ENCODE assay signal across 8 cellular contexts in the genomic region with DNA sequence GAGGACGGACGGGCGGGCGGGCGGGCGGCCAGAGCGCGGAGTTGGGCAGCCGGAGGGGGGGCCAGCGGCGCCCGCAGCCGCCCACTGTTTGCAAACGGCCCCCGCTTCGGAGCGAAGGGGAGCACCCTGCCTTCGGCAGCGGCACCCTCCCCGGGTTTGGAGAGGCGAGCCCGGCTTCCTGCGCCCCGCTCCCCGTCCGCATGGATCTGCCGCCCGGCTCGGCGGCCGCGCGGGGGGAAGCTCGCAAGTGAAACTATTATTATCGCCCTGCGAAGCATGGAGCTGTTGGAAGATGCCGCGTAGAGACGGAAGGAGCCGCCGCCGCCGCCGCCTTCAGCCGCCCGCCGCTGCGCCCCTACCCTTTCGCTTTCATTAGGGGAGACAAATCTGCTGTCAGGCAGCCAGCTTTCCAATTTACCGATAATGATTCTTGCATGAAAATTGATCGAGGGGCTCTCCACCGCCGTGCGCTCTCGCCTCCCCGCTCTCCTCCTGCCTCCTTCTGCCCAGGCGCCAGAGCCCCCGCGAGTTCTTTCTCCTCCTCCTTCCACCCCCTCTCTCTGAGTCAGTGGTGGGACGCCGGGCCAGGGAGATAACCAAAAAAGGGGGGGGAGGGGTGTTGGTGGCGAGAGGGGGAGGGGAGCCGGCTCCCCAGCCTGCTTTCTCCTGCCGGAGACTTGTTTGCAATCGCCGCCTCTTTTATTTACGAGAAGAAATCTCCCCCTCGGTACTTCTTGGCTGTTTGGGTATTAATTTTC. TPM values are rescaled to one million over a fixed set of nuclear protein-coding genes. Genes with fewer than 3 reads are reported as not detected.
A peak's percentile ranks its signal among the peaks of the same experiment; 100 is the strongest.
DNase-seq lines count a peak whose midpoint lies in the region; ATAC-seq and TF ChIP-seq lines count a peak whose summit lies in the region.

No MANE protein-coding gene starts in this region.

- H3K9ac ChIP-seq in HUES48 (ENCODE audit: low read depth, low read length) (no peak overlapping the region), skeletal muscle satellite cell (ENCODE audit: low read depth, low read length) (peak overlapping the region; percentile 83)

- H3K4me1 Mint-ChIP-seq in CD14-positive monocyte: peaks cover 45% of the 10 kb centered on the region

- H3K4me2 ChIP-seq in skeletal muscle satellite cell (ENCODE audit: low read length): peak overlapping the region; percentile 100

- no peaks in the 10 kb centered on the region for H3K36me3 ChIP-seq in HUES48 (ENCODE audit: control insufficient read depth, insufficient read depth, low read length)
- no peaks in the 10 kb centered on the region for H3K36me3 ChIP-seq in skeletal muscle satellite cell (ENCODE audit: insufficient read depth, low read length)

- H3K4me1 ChIP-seq in HUES48 (ENCODE audit: control insufficient read depth, insufficient read depth, low read length) (peaks cover 47% of the 10 kb centered on the region), skeletal muscle satellite cell (ENCODE audit: control insufficient read depth, insufficient read depth, low read length) (peaks cover 33% of the 10 kb centered on the region)

- peaks cover 0 to 2% (median 0%) of the 10 kb centered on the region in 7 donors for H3K9me3 Mint-ChIP-seq in CD14-positive monocyte

- peaks cover 0 to 1% of the 10 kb centered on the region in 2 donors for H3K36me3 Mint-ChIP-seq in CD14-positive monocyte

- peak overlapping the region; percentile 95 to 99 (median 97) for H3K27ac Mint-ChIP-seq in CD14-positive monocyte

- no peak for TF ChIP-seq CTCF in CD14-positive monocyte (IDR thresholded peaks at IDR 0.05)

- DNase-seq in CD14-positive monocyte (ENCODE audit: low spot score) (no peak), T-helper 1 cell (peak; percentile 17 to 61 (median 40)), hepatic stellate cell (ENCODE audit: low spot score) (peak; percentile 92)

- intact Hi-C loops in CD14-positive monocyte (cut with micrococcal nuclease): loop anchor here (2.0 to 10.0 kb wide), 5 partner anchors 30 to 250 kb away; a partner anchor contains a TSS

- H3K9me3 ChIP-seq in HUES48 (ENCODE audit: control insufficient read depth, insufficient read depth, low read length) (no peaks in the 10 kb centered on the region), skeletal muscle satellite cell (replicated peaks; ENCODE audit: low read length) (no peaks in the 10 kb centered on the region)

- H3K27ac ChIP-seq in HUES48 (ENCODE audit: low read depth, low read length) (peak overlapping the region; percentile 83), angular gyrus (ENCODE audit: low read depth, low read length) (peak overlapping the region; percentile 76)

- H3K27me3 ChIP-seq in HUES48 (ENCODE audit: control insufficient read depth, insufficient read depth, low read length): peaks cover 7% of the 10 kb centered on the region; the same call in 1 of the 2 replicates
- H3K27me3 ChIP-seq in skeletal muscle satellite cell (ENCODE audit: control insufficient read depth, insufficient read depth, low read length): no peaks in the 10 kb centered on the region

- ATAC-seq in GM21723 (IDR thresholded peaks at IDR 0.05; ENCODE audit: unreplicated experiment) (no peak), GM19452 (IDR thresholded peaks at IDR 0.05; ENCODE audit: unreplicated experiment) (no peak)

- H3K4me3 ChIP-seq in HUES48 (ENCODE audit: low read depth, low read length) (peak overlapping the region; percentile 76), skeletal muscle satellite cell (ENCODE audit: low read length) (peak overlapping the region; percentile 92)

- H3K27me3 Mint-ChIP-seq in CD14-positive monocyte (ENCODE audit: low read depth in 3 of 3): peaks cover 3 to 4% (median 3%) of the 10 kb centered on the region in 3 donors

- H3K4me3 Mint-ChIP-seq in CD14-positive monocyte: peak overlapping the region; percentile 97 to 98

RNA-seq across cellular contexts. Expression of a gene that starts 58.2 kb away (rescaled TPM):
- under 1 TPM; 0.67 to 0.86 TPM for polyA plus RNA-seq in CD14-positive monocyte
- total RNA-seq in skeletal muscle satellite cell (2012; rRNA removed): 23.6 and 27.6 TPM in 2 replicates
